In the genomic region with DNA sequence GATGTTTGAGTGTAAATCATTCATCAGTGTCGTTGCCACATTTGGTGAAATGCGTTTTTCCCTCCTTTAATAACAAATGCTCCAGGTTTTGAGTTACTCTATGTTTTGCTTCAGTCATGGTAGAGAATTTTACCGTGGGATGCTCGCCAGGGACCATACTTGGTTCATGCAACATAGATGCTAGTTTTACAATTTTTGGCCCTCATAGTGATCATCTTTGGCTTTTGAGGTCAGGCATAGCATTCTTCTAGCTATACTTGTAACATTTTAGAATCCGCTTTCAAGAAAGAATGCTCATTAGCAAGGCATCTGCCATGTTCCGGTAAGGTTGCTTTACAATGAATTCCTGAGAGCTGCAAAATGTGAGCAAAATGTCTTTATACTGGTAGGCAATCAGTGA, we compare ENCODE assay signal across 12 cellular contexts.
"Had no signal": no experiment of that assay in that cellular context is flagged by ENCODE, and none has a peak within 500 bp of the region (broad histone marks: within the 10 kb centered on the region; RNA-seq: fewer than 3 reads in every experiment).

No MANE protein-coding gene starts in this region.

- DNase-seq: activated CD4-positive, alpha-beta T cell treated with anti-CD3 and anti-CD28 coated beads, Interleukin-2, amount 50 U/mL, for 1 hour; activated CD8-positive, alpha-beta memory T cell treated with anti-CD3 and anti-CD28 coated beads for 24 hours; activated naive CD8-positive, alpha-beta T cell treated with anti-CD3 and anti-CD28 coated beads, Interleukin-2, amount 10 ng/mL, durations not matched to agents 7 days and 5 days; aorta; hippocampal formation; midbrain; naive B cell; pancreas; stimulated activated CD4-positive, alpha-beta T cell treated with anti-CD3 and anti-CD28 coated beads, Interleukin-1b, Interleukin-23, amount 100 ng/mL, for 48 hours; stimulated activated naive CD8-positive, alpha-beta T cell treated with anti-CD3 and anti-CD28 coated beads, Interleukin-15, amount 100 ng/mL, for 72 hours; upper lobe of right lung had no signal

- H3K4me3 ChIP-seq: pancreas, thoracic aorta, upper lobe of right lung had no signal

- H3K4me1 ChIP-seq: pancreas, upper lobe of right lung had no signal

- H3K9me3 ChIP-seq: pancreas, thoracic aorta, upper lobe of right lung had no signal

- H3K27me3 ChIP-seq: pancreas, upper lobe of right lung had no signal

- H3K27ac ChIP-seq: pancreas, thoracic aorta, upper lobe of right lung had no signal

- H3K36me3 ChIP-seq: pancreas, thoracic aorta, upper lobe of right lung had no signal
